In the genomic region with DNA sequence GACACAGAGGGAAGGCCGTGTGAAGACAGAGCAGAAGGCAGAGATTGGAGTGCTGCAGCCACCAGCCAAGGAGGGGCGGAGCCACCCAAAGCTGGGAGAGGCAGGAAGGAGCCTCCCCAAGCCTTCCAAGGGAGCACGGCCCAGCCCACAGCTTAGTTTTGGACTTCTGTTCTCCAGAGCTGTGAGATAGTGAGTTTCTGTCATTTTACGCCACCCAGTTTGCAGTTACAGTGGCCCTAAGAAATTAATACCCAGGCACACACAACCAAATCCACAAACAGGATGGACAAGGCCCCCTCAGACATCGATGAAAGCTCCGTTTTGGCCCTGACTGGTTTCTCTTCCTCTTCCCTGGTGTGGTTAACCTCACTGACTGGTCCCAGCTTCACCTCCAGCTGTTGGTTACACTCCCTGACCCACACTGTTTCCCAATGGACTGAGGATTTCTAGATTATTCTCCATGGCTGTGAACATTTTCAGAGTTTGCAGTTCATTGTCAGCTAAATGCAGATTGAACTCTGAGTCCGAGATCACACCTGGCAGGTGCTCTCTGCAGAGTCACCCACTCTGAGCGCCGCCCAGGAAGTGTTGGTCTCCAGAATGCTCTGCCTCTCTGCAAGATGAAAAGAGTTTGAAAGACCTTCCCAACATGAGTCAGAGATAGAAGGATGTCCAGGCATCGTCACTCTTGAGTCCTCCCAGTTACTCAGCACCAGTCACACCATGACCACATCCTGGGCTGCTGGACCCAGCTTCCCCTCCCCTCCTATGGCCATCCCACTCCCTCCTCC, we compare ENCODE assay signal across 8 cellular contexts.
DNase-seq lines count a peak whose midpoint lies in the region; ATAC-seq and TF ChIP-seq lines count a peak whose summit lies in the region.

No MANE protein-coding gene starts in this region.

- H3K27me3 ChIP-seq in GM23248 (replicated peaks; ENCODE audit: insufficient read depth) (no peaks in the 10 kb centered on the region), esophagus (ENCODE audit: control insufficient read depth in 1 of 2, insufficient read depth in 2 of 2, low read length in 2 of 2) (no peaks in the 10 kb centered on the region), ovary (no peaks in the 10 kb centered on the region)

- no peaks in the 10 kb centered on the region for H3K9me2 ChIP-seq in GM23248 (ENCODE audit: insufficient read depth)

- no peaks in the 10 kb centered on the region for H4K20me1 ChIP-seq in GM23248 (ENCODE audit: insufficient read depth)

- ATAC-seq in GM21528 (IDR thresholded peaks at IDR 0.05; ENCODE audit: low FRiP score, unreplicated experiment) = no peak
- no peak for ATAC-seq in GM21529 (IDR thresholded peaks at IDR 0.05; ENCODE audit: unreplicated experiment)

- peak overlapping the region; percentile 29; the same call in 1 of the 2 replicates for H2AFZ ChIP-seq in GM23248

- peaks cover 32% of the 10 kb centered on the region for H3K79me2 ChIP-seq in GM23248 (ENCODE audit: insufficient read depth)

- no peak for TF ChIP-seq EP300 in ovary (IDR thresholded peaks at IDR 0.05)

- TF ChIP-seq CTCF in ovary (IDR thresholded peaks at IDR 0.05) = no peak

- peak; percentile 97 for DNase-seq in GM23248
- peak; percentile 83 for DNase-seq in RKO (ENCODE audit: low spot score)
- peak; percentile 55 to 71 (median 57) for DNase-seq in ovary
- no peak for DNase-seq in NCI-H128 (lab: John Stamatoyannopoulos, UW; ENCODE audit: unreplicated experiment)
- DNase-seq in activated CD4-positive, alpha-beta T cell treated with anti-CD3 and anti-CD28 coated beads for 48 hours = no peak

- in situ Hi-C loops in GM23248 (cut with MboI) = no loop called here

- intact Hi-C loops in ovary (cut with DNase I) = no loop called here

- TF ChIP-seq POLR2A in ovary (IDR thresholded peaks at IDR 0.05) = no peak

- H3K36me3 ChIP-seq in GM23248 (ENCODE audit: low read depth) (no peaks in the 10 kb centered on the region), esophagus (ENCODE audit: control insufficient read depth in 2 of 2, insufficient read depth in 2 of 2, low read length in 1 of 2) (no peaks in the 10 kb centered on the region), ovary (no peaks in the 10 kb centered on the region)

- H3K9me3 ChIP-seq in GM23248 (ENCODE audit: low read depth) = no peaks in the 10 kb centered on the region
- no peaks in the 10 kb centered on the region for H3K9me3 ChIP-seq in esophagus (ENCODE audit: control insufficient read depth in 2 of 2, insufficient read depth in 1 of 2, low read depth in 1 of 2, low read length in 1 of 2)
- no peaks in the 10 kb centered on the region for H3K9me3 ChIP-seq in ovary

- peak overlapping the region; percentile 36 for H3K4me3 ChIP-seq in GM23248
- H3K4me3 ChIP-seq in esophagus (ENCODE audit: low read depth in 1 of 2, low read length in 2 of 2) = no peak overlapping the region
- H3K4me3 ChIP-seq in ovary = no peak overlapping the region

- H3K4me1 ChIP-seq in GM23248 (ENCODE audit: insufficient read depth) (peaks cover 36% of the 10 kb centered on the region), esophagus (ENCODE audit: control insufficient read depth in 2 of 2, insufficient read depth in 2 of 2, low read length in 1 of 2) (peaks cover 0 to 3% of the 10 kb centered on the region in 2 donors), ovary (ENCODE audit: insufficient read depth) (peaks cover 4% of the 10 kb centered on the region)

- 3 to 7% methylated on average over 9 to 10 of the region's 10 CpGs for WGBS in GM23248 (ENCODE audit: low coverage in 1 of 2, low lambda C conversion rate in 2 of 2, missing lambda C conversion rate in 2 of 2), 2 experiments
- WGBS in esophagus, 2 donors = 50 to 51% methylated on average over 10 of the region's 10 CpGs
- 53 to 60% (median 56%) methylated on average over 10 of the region's 10 CpGs for WGBS in ovary, 3 donors

- H3K9ac ChIP-seq in GM23248 = peak overlapping the region; percentile 63

- H3K27ac ChIP-seq in GM23248 = peak overlapping the region; percentile 89
- H3K27ac ChIP-seq in esophagus (ENCODE audit: low read depth in 2 of 2, low read length in 1 of 2) = peak overlapping the region; percentile 9 to 74
- H3K27ac ChIP-seq in ovary = no peak overlapping the region

- peaks cover 36% of the 10 kb centered on the region for H3F3A ChIP-seq in GM23248 (ENCODE audit: insufficient read depth)

- peak overlapping the region; percentile 69 for H3K4me2 ChIP-seq in GM23248 (ENCODE audit: unreplicated experiment)

Comparison
In these comparisons a context has a peak if more than half of its experiments do, and no peak if none do; other contexts are left out.
1. DNase-seq: peak in GM23248 (single experiment), RKO (single experiment) and ovary (5 of 5); none in NCI-H128 (single experiment) and activated CD4-positive, alpha-beta T cell treated with anti-CD3 and anti-CD28 coated beads for 48 hours (single experiment).
2. H3K27ac ChIP-seq: peak in GM23248 (single experiment) and esophagus (2 of 2); none in ovary (0 of 2).